ENCODE assay signal across 34 cellular contexts in the genomic region with DNA sequence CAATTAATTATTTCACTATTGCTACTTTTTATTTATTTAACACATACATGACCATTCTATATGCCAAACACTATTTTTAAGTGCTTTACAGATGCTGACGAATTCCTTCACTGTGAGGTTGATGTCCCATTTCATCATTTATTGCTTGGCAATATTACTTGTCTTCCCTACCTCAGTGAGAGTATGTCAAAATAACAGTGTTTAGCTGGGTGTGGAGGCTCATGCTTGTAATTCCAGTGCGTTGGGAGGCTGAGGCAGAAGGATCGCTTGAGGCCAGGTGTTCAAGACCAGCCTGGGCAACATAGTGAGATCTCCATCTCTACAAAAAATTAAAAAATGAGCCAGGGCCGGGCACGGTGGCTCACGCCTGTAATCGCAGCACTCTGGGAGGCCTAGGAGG. TPM values are rescaled to one million over a fixed set of nuclear protein-coding genes. Genes with fewer than 3 reads are reported as not detected.
"Had no signal": no experiment of that assay in that cellular context is flagged by ENCODE, and none has a peak within 500 bp of the region (broad histone marks: within the 10 kb centered on the region; RNA-seq: fewer than 3 reads in every experiment).

No MANE protein-coding gene starts in this region.

- ATAC-seq: activated CD8-positive, alpha-beta T cell treated with anti-CD3 and anti-CD28 coated beads for 36 hours; activated naive CD4-positive, alpha-beta T cell treated with anti-CD3 and anti-CD28 coated beads, Interleukin-2, amount 50 U/mL, for 72 hours; activated T-cell treated with anti-CD3 and anti-CD28 coated beads, Interleukin-2, amount 50 U/mL, for 4 hours; activated T-cell treated with anti-CD3 and anti-CD28 coated beads, Interleukin-2, amount 50 U/mL, for 72 hours; activated T-helper 17 cell treated with anti-CD3 and anti-CD28 coated beads, Interleukin-2, amount 50 U/mL, for 72 hours; body of pancreas had no signal

- H3K9me3 ChIP-seq: adrenal gland, body of pancreas, breast epithelium had no signal

- FAIRE-seq: TTC549 had no signal

- DNase-seq: activated B cell treated with CpG ODN at 0.5 μM for 24 hours; activated CD4-positive, alpha-beta memory T cell treated with anti-CD3 and anti-CD28 coated beads for 36 hours; activated CD4-positive, alpha-beta T cell treated with anti-CD3 and anti-CD28 coated beads for 4 hours; activated CD4-positive, alpha-beta T cell treated with anti-CD3 and anti-CD28 coated beads, Interleukin-2, amount 10 ng/mL, durations not matched to agents 24 days and 14 days; activated CD4-positive, alpha-beta T cell treated with anti-CD3 and anti-CD28 coated beads, Interleukin-2, amount 50 U/mL, for 1 hour; activated CD4-positive, alpha-beta T cell treated with anti-CD3 and anti-CD28 coated beads, Interleukin-2, amount 50 U/mL, for 4 hours; activated CD4-positive, CD25-positive, alpha-beta regulatory T cell treated with anti-CD3 and anti-CD28 coated beads, Interleukin-2, amount 50 U/mL, for 72 hours; activated CD8-positive, alpha-beta memory T cell treated with anti-CD3 and anti-CD28 coated beads, Interleukin-2, amount 50 U/mL, for 4 hours; activated CD8-positive, alpha-beta T cell treated with anti-CD3 and anti-CD28 coated beads for 36 hours; activated effector memory CD4-positive, alpha-beta T cell treated with anti-CD3 and anti-CD28 coated beads, Interleukin-2, amount 50 U/mL, for 16 hours; activated gamma-delta T cell treated with Interleukin-2 at 50 U/mL for 16 hours; activated naive CD4-positive, alpha-beta T cell; activated naive CD4-positive, alpha-beta T cell treated with anti-CD3 and anti-CD28 coated beads for 36 hours; activated naive CD4-positive, alpha-beta T cell treated with anti-CD3 and anti-CD28 coated beads, Interleukin-2, amount 50 U/mL, for 16 hours; activated naive CD8-positive, alpha-beta T cell treated with anti-CD3 and anti-CD28 coated beads for 36 hours; activated T-cell treated with anti-CD3 and anti-CD28 coated beads for 4 hours; activated T-cell treated with anti-CD3 and anti-CD28 coated beads, Interleukin-2, amount 50 U/mL, for 1 hour; activated T-cell treated with anti-CD3 and anti-CD28 coated beads, Interleukin-2, amount 50 U/mL, for 4 hours; activated T-cell treated with anti-CD3 and anti-CD28 coated beads, Interleukin-2, amount 50 U/mL, for 72 hours; adrenal gland; amniotic stem cell; aorta; body of pancreas; brain microvascular endothelial cell; central memory CD4-positive, alpha-beta T cell; T-helper 1 cell; T-helper 2 cell; T-helper 9 cell had no signal

- H3K27ac ChIP-seq: adrenal gland, body of pancreas, brain microvascular endothelial cell, breast epithelium, VCaP had no signal

- H3K4me1 ChIP-seq: breast epithelium had no signal

- H3K4me3 ChIP-seq: adrenal gland, body of pancreas, breast epithelium had no signal

RNA-seq across cellular contexts. Expression of gene MRC1, which starts 19.8 kb away (rescaled TPM):
- total RNA-seq: activated CD4-positive, alpha-beta T cell treated with anti-CD3 and anti-CD28 coated beads, Interleukin-2, amount 10 ng/mL, durations not matched to agents 24 days and 14 days; activated CD8-positive, alpha-beta T cell treated with anti-CD3 and anti-CD28 coated beads for 36 hours; activated naive CD4-positive, alpha-beta T cell treated with anti-CD3 and anti-CD28 coated beads, Interleukin-2, amount 50 U/mL, for 72 hours; activated T-helper 1 cell treated with anti-CD3 and anti-CD28 coated beads, Interleukin-12 subunit alpha, Interleukin-12 subunit beta, Interleukin-2, Interleukin-4 antibody, amounts not matched to agents 30 ng/mL and 10 ng/mL and 1 ng/mL, durations not matched to agents 14 hours and 24 hours and 36 hours had no signal

RNA-seq across cellular contexts. Expression of gene TMEM236, which starts 37.4 kb away (rescaled TPM):
- total RNA-seq: activated naive CD4-positive, alpha-beta T cell treated with anti-CD3 and anti-CD28 coated beads for 36 hours; activated T-helper 1 cell treated with anti-CD3 and anti-CD28 coated beads, Interleukin-12 subunit alpha, Interleukin-12 subunit beta, Interleukin-2, Interleukin-4 antibody, amounts not matched to agents 30 ng/mL and 10 ng/mL and 1 ng/mL, durations not matched to agents 14 hours and 24 hours and 36 hours had no signal
